Comparison of ENCODE assay signal across 20 cellular contexts in genomic region chr1:54018635-54019034, GRCh38. TPM values are rescaled to one million over a fixed set of nuclear protein-coding genes. Genes with fewer than 3 reads are reported as not detected.
DNase-seq lines count a peak whose midpoint lies in the region; ATAC-seq and TF ChIP-seq lines count a peak whose summit lies in the region.
"Had no signal": no experiment of that assay in that cellular context is flagged by ENCODE, and none has a peak within 500 bp of the region (broad histone marks: within the 10 kb centered on the region; RNA-seq: fewer than 3 reads in every experiment).

No MANE protein-coding gene starts in this region.

- no peak overlapping the region for H3K27ac ChIP-seq in right atrium auricular region
- H3K27ac ChIP-seq in right cardiac atrium (ENCODE audit: low read length) = no peak overlapping the region
- H3K27ac ChIP-seq in VCaP = peak overlapping the region; percentile 91; the same call in 1 of the 2 replicates
- H3K27ac ChIP-seq: BLaER1 had no signal

- H3K27me3 Mint-ChIP-seq in type B pancreatic cell = no peaks in the 10 kb centered on the region

- DNase-seq in right atrium auricular region (ENCODE audit: low spot score) = peak; percentile 55
- no peak for DNase-seq in right cardiac atrium
- peak; percentile 10 for DNase-seq in left lobe of liver (ENCODE audit: low spot score)
- DNase-seq in type B pancreatic cell (ENCODE audit: extremely low spot score, unreplicated experiment) = no peak
- DNase-seq in NCI-H524 treated with DMSO at 0.1 percent for 48 hours (lab: John Stamatoyannopoulos, UW) = no peak
- no peak for DNase-seq in DMS153 treated with DMSO at 0.1 percent for 48 hours (lab: John Stamatoyannopoulos, UW; ENCODE audit: unreplicated experiment)
- DNase-seq in NCI-H2107 treated with DMSO at 0.1 percent for 48 hours (lab: John Stamatoyannopoulos, UW; ENCODE audit: unreplicated experiment) = no peak
- DNase-seq: 8988T, EL had no signal

- no peaks in the 10 kb centered on the region for H3K36me3 ChIP-seq in right atrium auricular region
- H3K36me3 ChIP-seq: BLaER1 had no signal

- H3K4me3 ChIP-seq in right atrium auricular region (no peak overlapping the region), right cardiac atrium (ENCODE audit: low read length) (no peak overlapping the region)
- H3K4me3 ChIP-seq: BLaER1, GM12878 had no signal

- no peaks in the 10 kb centered on the region for H3K9me3 Mint-ChIP-seq in type B pancreatic cell
- H3K9me3 Mint-ChIP-seq: CD14-positive monocyte; CD8-positive, alpha-beta T cell; H9 had no signal

- H3K27me3 ChIP-seq in right atrium auricular region (no peaks in the 10 kb centered on the region), right cardiac atrium (ENCODE audit: control insufficient read depth, insufficient read depth) (no peaks in the 10 kb centered on the region)
- H3K27me3 ChIP-seq: BLaER1 had no signal

- H3K9me3 ChIP-seq in right atrium auricular region (no peaks in the 10 kb centered on the region), right cardiac atrium (ENCODE audit: control insufficient read depth, low read length) (no peaks in the 10 kb centered on the region)
- H3K9me3 ChIP-seq: BLaER1 had no signal

- intact Hi-C loops in right cardiac atrium (cut with DNase I) = no loop called here

- peak overlapping the region; percentile 36 for H3K27ac Mint-ChIP-seq in type B pancreatic cell
- H3K27ac Mint-ChIP-seq: CD8-positive, alpha-beta T cell; H9 had no signal

- no peak overlapping the region for H3K4me3 Mint-ChIP-seq in type B pancreatic cell
- H3K4me3 Mint-ChIP-seq: CD14-positive monocyte; CD8-positive, alpha-beta T cell; H9 had no signal

- H3K4me1 ChIP-seq in right atrium auricular region (no peaks in the 10 kb centered on the region), right cardiac atrium (ENCODE audit: control insufficient read depth, insufficient read depth, low read length) (no peaks in the 10 kb centered on the region)
- H3K4me1 ChIP-seq: BLaER1 had no signal

- 69% methylated on average over 5 of the region's 5 CpGs for WGBS in right cardiac atrium

- peaks cover 11% of the 10 kb centered on the region for H3K4me1 Mint-ChIP-seq in type B pancreatic cell (ENCODE audit: unreplicated experiment)
- H3K4me1 Mint-ChIP-seq: CD14-positive monocyte had no signal

- TF ChIP-seq CTCF in right atrium auricular region (IDR thresholded peaks at IDR 0.05) (no peak), VCaP (conservative IDR thresholded peaks at IDR 0.05) (no peak), type B pancreatic cell (conservative IDR thresholded peaks at IDR 0.05) (no peak)

- no peaks in the 10 kb centered on the region for H3K36me3 Mint-ChIP-seq in type B pancreatic cell
- H3K36me3 Mint-ChIP-seq: CD14-positive monocyte; CD8-positive, alpha-beta T cell had no signal

- ATAC-seq in right cardiac atrium = no peak
- ATAC-seq in left lobe of liver = no peak
- ATAC-seq: CD8-positive, alpha-beta T cell had no signal

RNA-seq across cellular contexts. Expression of gene LDLRAD1, which starts 0.6 kb away (rescaled TPM):
- total RNA-seq in right atrium auricular region (not detected), right cardiac atrium (not detected), left lobe of liver (0.63 TPM), type B pancreatic cell (ENCODE audit: low replicate concordance) (1.3 and 1.5 TPM in 2 replicates)
- not detected for polyA plus RNA-seq in right cardiac atrium
- total RNA-seq: A673; Calu3; CD8-positive, alpha-beta T cell; G401; GM12878; H1; H9 had no signal
- polyA plus RNA-seq: AG04450, CD14-positive monocyte, GM12878, H1 had no signal

RNA-seq across cellular contexts. Expression of gene TMEM59, which starts 34.4 kb away (rescaled TPM):
- total RNA-seq in right atrium auricular region = 100 to 1,000 TPM; 277 to 390 TPM
- 100 to 1,000 TPM; 333 to 377 (median 362) TPM for total RNA-seq in right cardiac atrium
- polyA plus RNA-seq in right cardiac atrium = 245 TPM
- total RNA-seq in left lobe of liver = 275 TPM
- total RNA-seq in type B pancreatic cell (ENCODE audit: low replicate concordance) = 283 and 390 TPM in 2 replicates

RNA-seq across cellular contexts. Expression of gene TCEANC2, which starts 34.8 kb away (rescaled TPM):
- total RNA-seq in right atrium auricular region (1 to 10 TPM; 3.3 to 5.6 TPM), right cardiac atrium (1 to 10 TPM; 3.8 to 5.7 (median 4.6) TPM), left lobe of liver (2.9 TPM), type B pancreatic cell (ENCODE audit: low replicate concordance) (5.5 and 7.6 TPM in 2 replicates)
- 3.1 TPM for polyA plus RNA-seq in right cardiac atrium

Comparison
In these comparisons a context has a peak if more than half of its experiments do, and no peak if none do; other contexts are left out.
1. DNase-seq: peak in right atrium auricular region (single experiment) and left lobe of liver (single experiment); none in right cardiac atrium (0 of 3), type B pancreatic cell (single experiment), NCI-H524 treated with DMSO at 0.1 percent for 48 hours (single experiment), DMS153 treated with DMSO at 0.1 percent for 48 hours (single experiment) and NCI-H2107 treated with DMSO at 0.1 percent for 48 hours (single experiment).